11 cellular contexts compared by ENCODE assay signal in genomic region chr11:27392715-27393114, GRCh38. TPM values are rescaled to one million over a fixed set of nuclear protein-coding genes. Genes with fewer than 3 reads are reported as not detected.
DNase-seq lines count a peak whose midpoint lies in the region; ATAC-seq, FAIRE-seq and TF ChIP-seq lines count a peak whose summit lies in the region.
"Had no signal": no experiment of that assay in that cellular context is flagged by ENCODE, and none has a peak within 500 bp of the region (broad histone marks: within the 10 kb centered on the region; RNA-seq: fewer than 3 reads in every experiment).

No MANE protein-coding gene starts in this region.

- no peak overlapping the region for H3K4me3 Mint-ChIP-seq in activated CD8-positive, alpha-beta T cell treated with anti-CD3 and anti-CD28 coated beads, Interleukin-2, amount 10 ng/mL, durations not matched to agents 7 days and 5 days
- H3K4me3 Mint-ChIP-seq: B cell had no signal

- H3K27ac ChIP-seq in A549, result peak overlapping the region; percentile 90 to 96
- H3K27ac ChIP-seq in HUES48 (ENCODE audit: low read depth, low read length), result peak overlapping the region; percentile 72
- peak overlapping the region; percentile 58 for H3K27ac ChIP-seq in HepG2 (ENCODE audit: extremely low read length, insufficient read depth, low read length)

- H3K4me2 ChIP-seq in A549, result peak overlapping the region; percentile 90
- H3K4me2 ChIP-seq in HepG2 (ENCODE audit: low read depth, low read length), result peak overlapping the region; percentile 3; the same call in 1 of the 2 replicates

- in situ Hi-C loops in HepG2 (cut with HindIII; ENCODE audit: extremely low pct_ligation_motif_present, low pct_unique_long_range_greater_than_20kb), result no loop called here

- peak in 1 of 2 experiments; percentile 46 for DNase-seq in A549 (ENCODE audit: low read depth in 1 of 2, low spot score in 1 of 2)
- DNase-seq in choroid plexus epithelial cell (ENCODE audit: low read depth), result peak; percentile 88
- DNase-seq in HepG2 (ENCODE audit: low spot score), result peak; percentile 66
- no peak for DNase-seq in activated CD8-positive, alpha-beta T cell treated with anti-CD3 and anti-CD28 coated beads, Interleukin-2, amount 10 ng/mL, durations not matched to agents 7 days and 5 days
- no peak for DNase-seq in activated CD8-positive, alpha-beta memory T cell treated with anti-CD3 and anti-CD28 coated beads, Interleukin-2, amount 50 U/mL, for 4 hours
- DNase-seq: T-helper 1 cell had no signal

- POLR2A ChIA-PET in A549 (lab: Yijun Ruan, JAX), result no interaction called here
- POLR2A ChIA-PET in HepG2 (lab: Yijun Ruan, JAX), result interaction anchor here (1.3 to 4.1 kb wide), 4 partner anchors 10 to 80 kb away, joined by 3 to 65 read pairs (median 6); partner anchors contain the start of gene LGR4
- POLR2A ChIA-PET in activated CD8-positive, alpha-beta T cell treated with anti-CD3 and anti-CD28 coated beads, Interleukin-2, amount 10 ng/mL, durations not matched to agents 7 days and 5 days (lab: Charles Lee), result no interaction called here

- H3K27me3 ChIP-seq in HUES48 (ENCODE audit: control insufficient read depth, insufficient read depth, low read length), result no peaks in the 10 kb centered on the region
- H3K27me3 ChIP-seq in HepG2 (ENCODE audit: control insufficient read depth in 1 of 2, insufficient read depth in 2 of 2, low read length in 2 of 2), result no peaks in the 10 kb centered on the region

- intact Hi-C loops in HepG2 (cut with micrococcal nuclease; ENCODE audit: unreplicated experiment), result loop anchor here (1.0 to 5.0 kb wide), 2 partner anchors 18 to 210 kb away; no protein-coding TSS in a partner anchor

- ATAC-seq in A549 (no peak), HepG2 (no peak), GM18517 (IDR thresholded peaks at IDR 0.05; ENCODE audit: unreplicated experiment) (no peak), GM19467 (IDR thresholded peaks at IDR 0.05; ENCODE audit: unreplicated experiment) (no peak)
- ATAC-seq in activated CD8-positive, alpha-beta T cell treated with anti-CD3 and anti-CD28 coated beads, Interleukin-2, amount 10 ng/mL, durations not matched to agents 7 days and 5 days, result no peak

- FAIRE-seq in A549 (lab: Jason Lieb, UNC) (no peak), HepG2 (lab: Jason Lieb, UNC) (peak; percentile 46)
- FAIRE-seq: urothelium cell line had no signal

- H3K9me3 ChIP-seq in A549 (no peaks in the 10 kb centered on the region), HUES48 (ENCODE audit: control insufficient read depth, insufficient read depth, low read length) (no peaks in the 10 kb centered on the region), HepG2 (ENCODE audit: low read length) (no peaks in the 10 kb centered on the region)

- CTCF ChIA-PET in A549 (lab: Yijun Ruan, JAX) (no interaction called here), HepG2 (lab: Yijun Ruan, JAX; ENCODE audit: low intra/inter-chr PET ratio, low total read pairs) (no interaction called here)
- CTCF ChIA-PET in activated CD8-positive, alpha-beta T cell treated with anti-CD3 and anti-CD28 coated beads, Interleukin-2, amount 10 ng/mL, durations not matched to agents 7 days and 5 days (lab: Charles Lee), result no interaction called here

- no TSS peak for BruUV-seq in HepG2 (replicated peaks; lab: Mats Ljungman, UMichigan)

- TF ChIP-seq CTCF in A549 (IDR thresholded peaks at IDR 0.05), result no peak
- no peak for TF ChIP-seq CTCF in choroid plexus epithelial cell (conservative IDR thresholded peaks at IDR 0.05; ENCODE audit: low read depth, low read length)
- TF ChIP-seq CTCF in HepG2 (CRISPR knock-in tag; IDR thresholded peaks at IDR 0.05), result no peak

- H3K36me3 Mint-ChIP-seq in activated CD8-positive, alpha-beta T cell treated with anti-CD3 and anti-CD28 coated beads, Interleukin-2, amount 10 ng/mL, durations not matched to agents 7 days and 5 days (ENCODE audit: low read depth), result no peaks in the 10 kb centered on the region

- no peaks in the 10 kb centered on the region for H3K27me3 Mint-ChIP-seq in activated CD8-positive, alpha-beta T cell treated with anti-CD3 and anti-CD28 coated beads, Interleukin-2, amount 10 ng/mL, durations not matched to agents 7 days and 5 days (ENCODE audit: low read depth)
- H3K27me3 Mint-ChIP-seq: B cell had no signal

- H2AFZ ChIP-seq in HepG2 (ENCODE audit: low read length), result no peak overlapping the region

- TF ChIP-seq POLR2A in A549 (IDR thresholded peaks at IDR 0.05; ENCODE audit: low read length) (no peak), HepG2 (IDR thresholded peaks at IDR 0.05; ENCODE audit: insufficient read depth in 1 of 2, low read depth in 2 of 2, low read length in 2 of 2) (no peak)

- H3K4me1 Mint-ChIP-seq in activated CD8-positive, alpha-beta T cell treated with anti-CD3 and anti-CD28 coated beads, Interleukin-2, amount 10 ng/mL, durations not matched to agents 7 days and 5 days (ENCODE audit: low read depth), result no peaks in the 10 kb centered on the region
- H3K4me1 Mint-ChIP-seq: B cell had no signal

- H3K9ac ChIP-seq in HUES48 (ENCODE audit: low read depth, low read length) (no peak overlapping the region), HepG2 (ENCODE audit: insufficient read depth, low read depth, low read length) (no peak overlapping the region)

- H3K4me1 ChIP-seq in A549 (peaks cover 93% of the 10 kb centered on the region), HUES48 (ENCODE audit: control insufficient read depth, insufficient read depth, low read length) (peaks cover 89% of the 10 kb centered on the region), HepG2 (ENCODE audit: insufficient read depth, low read length) (peaks cover 97% of the 10 kb centered on the region)

- peaks cover 53% of the 10 kb centered on the region for H3K79me2 ChIP-seq in HepG2 (ENCODE audit: insufficient read depth, low read length)

- no peak overlapping the region for H3K27ac Mint-ChIP-seq in activated CD8-positive, alpha-beta T cell treated with anti-CD3 and anti-CD28 coated beads, Interleukin-2, amount 10 ng/mL, durations not matched to agents 7 days and 5 days
- H3K27ac Mint-ChIP-seq: B cell had no signal

- TF ChIP-seq RAD21 in A549 (conservative IDR thresholded peaks at IDR 0.05 in 1 of 2, IDR thresholded peaks at IDR 0.05 in 1 of 2) (0 out of 5 replicates have a peak, but pooled peaks of 1 of the 2 experiments have one; percentile 19), HepG2 (CRISPR knock-in tag; IDR thresholded peaks at IDR 0.05) (no peak)

- TF ChIP-seq EP300 in A549 (IDR thresholded peaks at IDR 0.05), result no peak
- TF ChIP-seq EP300 in HepG2 (IDR thresholded peaks at IDR 0.05; ENCODE audit: low read depth in 2 of 2, low read length in 2 of 2), result 0 out of 4 replicates have a peak, but pooled peaks of 1 of the 2 experiments have one; percentile 17
- TF ChIP-seq EP300 in HepG2 (CRISPR knock-in tag; IDR thresholded peaks at IDR 0.05; ENCODE audit: borderline replicate concordance), result no peak

- no peaks in the 10 kb centered on the region for H4K20me1 ChIP-seq in HepG2 (ENCODE audit: insufficient read depth, low read length)

- H3K9me3 Mint-ChIP-seq in activated CD8-positive, alpha-beta T cell treated with anti-CD3 and anti-CD28 coated beads, Interleukin-2, amount 10 ng/mL, durations not matched to agents 7 days and 5 days (ENCODE audit: insufficient read depth), result no peaks in the 10 kb centered on the region

- H3K36me3 ChIP-seq in HUES48 (ENCODE audit: control insufficient read depth, insufficient read depth, low read length) (peaks cover 31% of the 10 kb centered on the region), HepG2 (replicated peaks in 1 of 2; ENCODE audit: control insufficient read depth in 1 of 2, insufficient read depth in 2 of 2, low read length in 2 of 2) (peaks cover 3 to 21% of the 10 kb centered on the region in 2 experiments; a peak in 3 of 5 replicates)

- H3K4me3 ChIP-seq in A549 (no peak overlapping the region), HUES48 (ENCODE audit: low read depth, low read length) (no peak overlapping the region), choroid plexus epithelial cell (ENCODE audit: low read depth, low read length) (no peak overlapping the region), HepG2 (replicated peaks in 1 of 3; ENCODE audit: insufficient read depth in 1 of 3, low read depth in 2 of 3, low read length in 3 of 3) (no peak overlapping the region)

TF ChIP-seq in A549, 52 proteins besides CTCF, POLR2A, EP300 and RAD21 (continues in another document):
- peak; percentile 33; the same call in 1 of the 2 replicates for TF ChIP-seq JUNB (IDR thresholded peaks at IDR 0.05)

TF ChIP-seq in HepG2, 621 proteins besides CTCF, POLR2A, EP300 and RAD21 (continues in another document):
- no peak for TF ChIP-seq CCDC6 (CRISPR knock-in tag; IDR thresholded peaks at IDR 0.05)

RNA-seq across cellular contexts. Expression of gene CCDC34, which starts 29.7 kb away (rescaled TPM):
- polyA plus RNA-seq in A549 (2011; rRNA removed) (33.1 and 35.9 TPM in 2 replicates), A549 (2017; fragmentation: RNase III; extraction: RNeasy Plus Mini Kit Qiagen cat#74134 plus additional on column Dnase treatment) (31.4 to 32.0 TPM (median 31.6 TPM) in 3 replicates), HepG2 (2011; rRNA removed) (3.2 and 7.6 TPM in 2 replicates)
- 20.9 and 23.7 TPM in 2 replicates for polyA plus RNA-seq in A549 (2012; cell fraction: cytosol; rRNA removed)
- polyA plus RNA-seq in A549 (2012; cell fraction: nucleus; rRNA removed), result 12.1 and 13.2 TPM in 2 replicates
- 6.8 and 7.7 TPM in 2 replicates for polyA minus RNA-seq in A549 (2011; rRNA and poly(A)+ RNA removed)
- 34.3 and 37.9 TPM in 2 replicates for total RNA-seq in HepG2 (2016; rRNA removed; fragmentation: Illumina TruSeq; extraction: Trizol)
- total RNA-seq in HepG2 (2016; cell fraction: cytosol; rRNA removed; fragmentation: Illumina TruSeq; extraction: Trizol; ENCODE audit: low read depth), result 10.7 and 11.6 TPM in 2 replicates
- 35.1 and 40.9 TPM in 2 replicates for total RNA-seq in HepG2 (2016; cell fraction: insoluble cytoplasmic fraction; rRNA removed; fragmentation: Illumina TruSeq; extraction: Trizol)
- 18.2 and 19.0 TPM in 2 replicates for total RNA-seq in HepG2 (2016; cell fraction: membrane; rRNA removed; fragmentation: Illumina TruSeq; extraction: Trizol)
- 16.1 and 19.6 TPM in 2 replicates for total RNA-seq in HepG2 (2016; cell fraction: nucleus; rRNA removed; fragmentation: Illumina TruSeq; extraction: Trizol)
- 3.7 and 5.9 TPM in 2 replicates for polyA plus RNA-seq in HepG2 (2011; cell fraction: cytosol; rRNA removed)
- polyA plus RNA-seq in HepG2 (2011; cell fraction: nucleus; rRNA removed), result 2.3 and 2.6 TPM in 2 replicates
- polyA plus RNA-seq in HepG2 (2012), result 7.7 and 20.2 TPM in 2 replicates
- polyA plus RNA-seq in HepG2 (2016; cell fraction: cytosol; fragmentation: Illumina TruSeq; extraction: Trizol; ENCODE audit: low read depth), result 7.5 and 10.1 TPM in 2 replicates
- polyA plus RNA-seq in HepG2 (2016; cell fraction: insoluble cytoplasmic fraction; fragmentation: Illumina TruSeq; extraction: Trizol; ENCODE audit: low read depth), result 54.7 and 54.9 TPM in 2 replicates
- 14.2 and 15.6 TPM in 2 replicates for polyA plus RNA-seq in HepG2 (2016; cell fraction: membrane; fragmentation: Illumina TruSeq; extraction: Trizol; ENCODE audit: low read depth)
- 22.5 and 25.2 TPM in 2 replicates for polyA plus RNA-seq in HepG2 (2016; cell fraction: nucleus; fragmentation: Illumina TruSeq; extraction: Trizol; ENCODE audit: insufficient read depth, low read depth)
- polyA minus RNA-seq in HepG2 (2011; rRNA and poly(A)+ RNA removed; ENCODE audit: low replicate concordance), result 6.1 and 10.4 TPM in 2 replicates
- 3.0 and 3.5 TPM in 2 replicates for polyA minus RNA-seq in HepG2 (2011; cell fraction: cytosol; rRNA and poly(A)+ RNA removed)
- polyA minus RNA-seq in HepG2 (2011; cell fraction: nucleus; rRNA and poly(A)+ RNA removed), result 15.7 and 17.0 TPM in 2 replicates
- total RNA-seq in activated CD8-positive, alpha-beta T cell treated with anti-CD3 and anti-CD28 coated beads, Interleukin-2, amount 10 ng/mL, durations not matched to agents 7 days and 5 days, result 10 to 100 TPM; 21.7 to 22.2 TPM

Comparison
In these comparisons a context has a peak if more than half of its experiments do, and no peak if none do; other contexts are left out.
1. DNase-seq: peak in choroid plexus epithelial cell (single experiment) and HepG2 (single experiment); none in activated CD8-positive, alpha-beta T cell treated with anti-CD3 and anti-CD28 coated beads, Interleukin-2, amount 10 ng/mL, durations not matched to agents 7 days and 5 days (single experiment) and activated CD8-positive, alpha-beta memory T cell treated with anti-CD3 and anti-CD28 coated beads, Interleukin-2, amount 50 U/mL, for 4 hours (single experiment).
2. Of the 38 proteins assayed by ChIP-seq in both HepG2 and A549: peak only in HepG2: none; only in A549: JUNB; in both: FOSL2; in neither: 34; mixed calls (peak in some experiments, not most) for 2.
3. Peak in every context shown above with its lines, with median percentiles within 50 percentile points of each other: H3K27ac ChIP-seq.